ENCODE assay signal across 22 cellular contexts in the genomic region with DNA sequence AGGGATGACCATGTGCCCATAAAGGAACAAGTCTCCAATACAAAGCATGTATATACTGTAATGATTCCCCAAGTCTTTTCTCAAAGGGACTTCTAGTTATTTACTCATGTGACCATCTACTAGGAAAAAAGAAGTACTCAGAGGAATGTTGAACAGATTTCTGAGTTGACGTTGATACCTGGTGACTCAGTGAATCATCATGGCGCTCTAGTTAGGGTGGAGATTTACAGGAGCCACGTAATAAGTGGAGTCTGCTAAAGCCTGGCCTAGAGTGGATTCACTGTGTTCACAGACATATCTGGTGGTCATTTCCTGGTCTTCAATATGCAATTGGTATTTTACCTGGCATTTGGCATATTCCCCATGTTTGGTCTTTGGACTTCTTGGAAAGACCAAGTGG.
"Had no signal": no experiment of that assay in that cellular context is flagged by ENCODE, and none has a peak within 500 bp of the region (broad histone marks: within the 10 kb centered on the region; RNA-seq: fewer than 3 reads in every experiment).

No MANE protein-coding gene starts in this region.

- H3K9me3 ChIP-seq: MG63, SK-N-SH had no signal

- FAIRE-seq: HTR-8/SVneo, RCC 7860 had no signal

- H3K9ac ChIP-seq: SK-N-SH had no signal

- DNase-seq: KBM-7, NCI-H1092, NCI-H1105 treated with DMSO at 0.1 percent for 48 hours, NCI-H1417 treated with DMSO at 0.1 percent for 48 hours, NCI-H187, NCI-H2029, NCI-H2081 treated with DMSO at 0.1 percent for 48 hours, NCI-H2171, NCI-H446, NCI-H510A, NCI-H524 treated with DMSO at 0.1 percent for 48 hours, NCI-H69, NCI-H774, Right ventricle myocardium superior, RPMI8226, SIG-M5, SK-N-SH, SW 1271 had no signal

- H3K36me3 ChIP-seq: MG63 had no signal

- H3K27me3 ChIP-seq: MG63 had no signal

- H3K4me3 ChIP-seq: MG63 had no signal

- H3K27ac ChIP-seq: HL-60 had no signal
